Comparison of ENCODE assay signal across 16 cellular contexts in the genomic region with DNA sequence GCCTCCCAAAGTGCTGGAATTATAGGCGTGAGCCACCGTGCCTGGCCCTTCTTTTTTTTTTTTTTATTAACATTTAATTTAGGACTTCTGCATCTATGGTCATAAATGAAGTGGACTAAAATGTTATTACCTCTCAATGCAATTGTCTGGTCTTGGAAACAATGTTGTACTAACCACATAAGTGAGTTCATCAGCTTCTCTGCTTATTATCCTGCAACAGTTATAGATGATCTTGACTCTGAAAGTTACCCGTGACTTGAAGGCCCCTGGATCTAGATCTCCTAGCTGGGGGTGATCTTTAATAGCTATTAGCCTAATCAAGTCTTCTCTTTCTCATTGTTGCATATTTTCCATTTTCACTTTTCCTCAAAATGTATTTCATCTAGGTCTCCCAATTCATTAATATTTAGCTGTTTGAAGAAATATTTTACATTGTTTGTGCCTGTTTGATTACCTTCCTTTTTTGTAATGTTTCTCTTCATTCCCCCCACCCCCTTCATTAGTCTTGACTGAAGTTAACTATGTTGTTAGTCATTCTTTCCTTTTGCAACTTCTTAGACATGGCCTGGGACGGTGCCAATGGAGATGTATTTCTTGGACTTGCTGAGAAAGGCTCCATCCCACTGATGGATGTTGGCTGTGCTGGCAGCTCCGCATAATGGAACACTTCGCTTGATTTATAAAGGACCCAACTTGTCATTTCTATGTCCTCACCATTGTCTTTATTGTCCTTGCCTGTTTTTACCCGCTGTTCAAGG.
DNase-seq lines count a peak whose midpoint lies in the region; FAIRE-seq and TF ChIP-seq lines count a peak whose summit lies in the region.
"Had no signal": no experiment of that assay in that cellular context is flagged by ENCODE, and none has a peak within 500 bp of the region (broad histone marks: within the 10 kb centered on the region; RNA-seq: fewer than 3 reads in every experiment).

No MANE protein-coding gene starts in this region.

- H3K9me3 ChIP-seq in left ventricle myocardium inferior (replicated peaks) (no peaks in the 10 kb centered on the region), skeletal muscle satellite cell (replicated peaks; ENCODE audit: low read length) (no peaks in the 10 kb centered on the region), WERI-Rb-1 (ENCODE audit: severe bottlenecking) (no peaks in the 10 kb centered on the region)

- TF ChIP-seq CTCF in astrocyte of the spinal cord (IDR thresholded peaks at IDR 0.05; ENCODE audit: low read depth, low read length) (no peak), left ventricle myocardium inferior (IDR thresholded peaks at IDR 0.05; ENCODE audit: borderline replicate concordance) (no peak), WERI-Rb-1 (IDR thresholded peaks at IDR 0.05; ENCODE audit: low read depth, low read length) (no peak)

- H3K4me1 ChIP-seq in left ventricle myocardium inferior: peaks cover 9% of the 10 kb centered on the region
- H3K4me1 ChIP-seq in skeletal muscle satellite cell (ENCODE audit: control insufficient read depth, insufficient read depth, low read length): peaks cover 35% of the 10 kb centered on the region

- no peak for FAIRE-seq in HTR-8/SVneo (lab: Jason Lieb, UNC)
- FAIRE-seq: D721Med had no signal

- H3K4me2 ChIP-seq in skeletal muscle satellite cell (ENCODE audit: low read length): peak overlapping the region; percentile 70

- DNase-seq in HCEC 1CT (peak; percentile 90), astrocyte of the spinal cord (ENCODE audit: low read depth, low spot score) (peak; percentile 93), left ventricle myocardium inferior (peak; percentile 37), WERI-Rb-1 (no peak), NCI-H1694 (lab: John Stamatoyannopoulos, UW) (no peak), HTR-8/SVneo (ENCODE audit: insufficient read length, low spot score) (no peak)
- no peak for DNase-seq in activated naive CD4-positive, alpha-beta T cell treated with Interleukin-2 at 50 U/mL for 16 hours
- DNase-seq: activated CD4-positive, alpha-beta T cell treated with anti-CD3 and anti-CD28 coated beads, Interleukin-2, amount 10 ng/mL, durations not matched to agents 7 days and 5 days; hypothalamus; naive thymus-derived CD8-positive, alpha-beta T cell; NCI-H526; stimulated activated CD4-positive, alpha-beta T cell treated with anti-CD3 and anti-CD28 coated beads, Interleukin-4, amount 100 ng/mL, for 4 hours; trophoblast cell had no signal

- H3K27me3 ChIP-seq in left ventricle myocardium inferior (ENCODE audit: low read depth) (no peaks in the 10 kb centered on the region), skeletal muscle satellite cell (ENCODE audit: control insufficient read depth, insufficient read depth, low read length) (no peaks in the 10 kb centered on the region), WERI-Rb-1 (ENCODE audit: insufficient read depth, low read depth, severe bottlenecking) (no peaks in the 10 kb centered on the region)
- H3K27me3 ChIP-seq: cardiac muscle cell had no signal

- in situ Hi-C loops in astrocyte of the spinal cord (cut with HindIII; ENCODE audit: low sequenced_read_pairs): no loop called here

- intact Hi-C loops in left ventricle myocardium inferior (cut with micrococcal nuclease): no loop called here

- peak overlapping the region; percentile 23 for H3K9ac ChIP-seq in skeletal muscle satellite cell (ENCODE audit: low read depth, low read length)

- H3K27ac ChIP-seq in left ventricle myocardium inferior (replicated peaks): no peak overlapping the region
- H3K27ac ChIP-seq in WERI-Rb-1: no peak overlapping the region
- H3K27ac ChIP-seq: cardiac muscle cell had no signal

- H3K4me3 ChIP-seq in astrocyte of the spinal cord (ENCODE audit: low read depth, low read length) (no peak overlapping the region), left ventricle myocardium inferior (no peak overlapping the region), skeletal muscle satellite cell (ENCODE audit: low read length) (peak overlapping the region; percentile 16), WERI-Rb-1 (ENCODE audit: low read depth, low read length) (no peak overlapping the region)
- H3K4me3 ChIP-seq: cardiac muscle cell had no signal

- H3K36me3 ChIP-seq in left ventricle myocardium inferior (no peaks in the 10 kb centered on the region), skeletal muscle satellite cell (ENCODE audit: insufficient read depth, low read length) (no peaks in the 10 kb centered on the region), WERI-Rb-1 (no peaks in the 10 kb centered on the region)
- H3K36me3 ChIP-seq: cardiac muscle cell had no signal

Comparison
In these comparisons a context has a peak if more than half of its experiments do, and no peak if none do; other contexts are left out.
1. DNase-seq: peak in HCEC 1CT (single experiment), astrocyte of the spinal cord (single experiment) and left ventricle myocardium inferior (single experiment); none in WERI-Rb-1 (single experiment), NCI-H1694 (single experiment), HTR-8/SVneo (single experiment) and activated naive CD4-positive, alpha-beta T cell treated with Interleukin-2 at 50 U/mL for 16 hours (single experiment).